ENCODE assay signal across 7 cellular contexts in the genomic region with DNA sequence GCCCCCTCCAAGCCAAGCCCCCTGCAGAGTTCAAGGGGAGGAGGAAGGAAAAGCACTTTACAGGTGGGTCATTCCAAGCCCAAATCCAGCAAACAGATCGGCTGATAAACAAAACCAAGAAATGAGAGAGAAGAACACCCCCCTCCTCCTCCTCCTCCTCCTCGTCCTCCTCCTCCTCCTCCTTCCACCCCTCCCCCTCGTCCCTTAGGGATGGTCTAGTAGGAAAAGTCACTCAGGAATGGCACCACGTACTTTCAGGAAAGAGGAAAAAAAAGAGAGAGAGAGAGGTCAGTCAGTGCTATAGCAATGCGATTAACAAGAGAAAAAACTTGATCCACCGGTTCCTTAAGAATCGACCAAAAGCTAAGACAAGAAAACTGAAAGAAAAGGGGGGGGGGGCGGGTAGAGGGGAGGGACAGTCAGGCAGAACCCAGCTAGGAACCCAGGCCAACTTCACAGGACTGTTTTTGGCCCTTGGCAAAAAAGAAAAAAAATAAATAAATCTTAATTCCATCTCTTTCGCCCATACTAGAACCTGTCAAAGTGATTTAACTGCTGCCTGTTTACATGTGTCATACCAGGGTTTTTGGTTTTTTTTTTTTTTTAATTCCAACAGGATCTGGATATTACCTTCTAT. TPM values are rescaled to one million over a fixed set of nuclear protein-coding genes. Genes with fewer than 3 reads are reported as not detected.
DNase-seq lines count a peak whose midpoint lies in the region; ATAC-seq, FAIRE-seq and TF ChIP-seq lines count a peak whose summit lies in the region.

No MANE protein-coding gene starts in this region.

- no peaks in the 10 kb centered on the region for H3K27me3 Mint-ChIP-seq in naive B cell

- 0 to 1% methylated on average over 5 to 9 of the region's 9 CpGs for WGBS in GM23248 (ENCODE audit: low coverage in 1 of 2, low lambda C conversion rate in 2 of 2, missing lambda C conversion rate in 2 of 2), 2 experiments

- no peaks in the 10 kb centered on the region for H4K20me1 ChIP-seq in GM23248 (ENCODE audit: insufficient read depth)
- no peaks in the 10 kb centered on the region for H4K20me1 ChIP-seq in endothelial cell of umbilical vein (replicated peaks; ENCODE audit: control insufficient read depth, extremely low read depth, insufficient read depth, low read length)

- intact Hi-C loops in endothelial cell of umbilical vein (cut with micrococcal nuclease), result loop anchor here (5.0 kb wide), 1 partner anchor 308 kb away; no protein-coding TSS in a partner anchor

- FAIRE-seq in endothelial cell of umbilical vein (lab: Jason Lieb, UNC), result no peak

- H3K9me2 ChIP-seq in GM23248 (ENCODE audit: insufficient read depth), result no peaks in the 10 kb centered on the region

- H3K9me3 ChIP-seq in GM23248 (ENCODE audit: low read depth) (no peaks in the 10 kb centered on the region), endothelial cell of umbilical vein (replicated peaks; ENCODE audit: control insufficient read depth, insufficient read depth, low read length) (no peaks in the 10 kb centered on the region)

- TF ChIP-seq CTCF in RWPE1 (conservative IDR thresholded peaks at IDR 0.05; ENCODE audit: low read depth) (no peak), endothelial cell of umbilical vein (IDR thresholded peaks at IDR 0.05; ENCODE audit: extremely low read depth in 1 of 2, insufficient read depth in 1 of 2, low read depth in 1 of 2, low read length in 2 of 2) (no peak)

- peak; percentile 53 for DNase-seq in GM23248
- peak; percentile 35 for DNase-seq in RWPE1 (ENCODE audit: low spot score)
- no peak for DNase-seq in endothelial cell of umbilical vein (ENCODE audit: low read depth, low spot score)
- no peak for DNase-seq in naive B cell
- DNase-seq in activated CD8-positive, alpha-beta memory T cell treated with anti-CD3 and anti-CD28 coated beads, Interleukin-2, amount 50 U/mL, for 4 hours, result no peak
- DNase-seq in NCI-H187 treated with DMSO at 0.1 percent for 48 hours (lab: John Stamatoyannopoulos, UW), result no peak

- no peaks in the 10 kb centered on the region for H3K36me3 Mint-ChIP-seq in naive B cell

- H2AFZ ChIP-seq in GM23248 (peak overlapping the region; percentile 97), endothelial cell of umbilical vein (ENCODE audit: low read depth, low read length) (peak overlapping the region; percentile 100)

- H3K9me3 Mint-ChIP-seq in naive B cell, result no peaks in the 10 kb centered on the region

- POLR2A ChIA-PET in RWPE1 (lab: Yijun Ruan, JAX; ENCODE audit: low non-redundant PET), result no interaction called here
- POLR2A ChIA-PET in endothelial cell of umbilical vein (lab: Charles Lee), result no interaction called here

- peaks cover 56% of the 10 kb centered on the region for H3K79me2 ChIP-seq in GM23248 (ENCODE audit: insufficient read depth)
- H3K79me2 ChIP-seq in endothelial cell of umbilical vein (ENCODE audit: control insufficient read depth, insufficient read depth, low read length), result no peaks in the 10 kb centered on the region

- no peak for TF ChIP-seq POLR2A in endothelial cell of umbilical vein (IDR thresholded peaks at IDR 0.05; ENCODE audit: low read depth, low read length)

- peaks cover 34 to 47% (median 44%) of the 10 kb centered on the region in 3 donors for H3K4me1 Mint-ChIP-seq in naive B cell

- H3K27me3 ChIP-seq in GM23248 (replicated peaks; ENCODE audit: insufficient read depth) (no peaks in the 10 kb centered on the region), endothelial cell of umbilical vein (ENCODE audit: control insufficient read depth in 2 of 2, insufficient read depth in 2 of 2, low read length in 2 of 2) (peaks cover 18 to 38% of the 10 kb centered on the region in 2 experiments)

- no peaks in the 10 kb centered on the region for H3K9me1 ChIP-seq in endothelial cell of umbilical vein (replicated peaks; ENCODE audit: control insufficient read depth, extremely low read depth, insufficient read depth, low read length)

- CTCF ChIA-PET in RWPE1 (lab: Yijun Ruan, JAX) (interaction anchor here (0.7 to 2.6 kb wide), 3 partner anchors 287 to 375 kb away, joined by 3 to 7 read pairs (median 3); no protein-coding TSS in a partner anchor), endothelial cell of umbilical vein (lab: Charles Lee) (interaction anchor here (1.2 to 4.8 kb wide), 6 partner anchors 18 to 464 kb away, joined by 3 to 56 read pairs (median 4); no protein-coding TSS in a partner anchor)

- peak overlapping the region; percentile 97 for H3K4me3 ChIP-seq in GM23248
- peak overlapping the region in 1 of 3 experiments; percentile 99 for H3K4me3 ChIP-seq in endothelial cell of umbilical vein (replicated peaks in 1 of 3; ENCODE audit: insufficient read depth in 1 of 3, low read depth in 1 of 3, low read length in 3 of 3)

- H3K27ac ChIP-seq in GM23248 (peak overlapping the region; percentile 82), RWPE1 (no peak overlapping the region), endothelial cell of umbilical vein (ENCODE audit: insufficient read depth, low read depth, low read length) (no peak overlapping the region)

- H3K27ac Mint-ChIP-seq in naive B cell, result peak overlapping the region; percentile 92 to 99 (median 96)

- BruUV-seq in endothelial cell of umbilical vein (replicated peaks; lab: Mats Ljungman, UMichigan), result no TSS peak

- in situ Hi-C loops in GM23248 (cut with MboI), result loop anchor here (5.0 to 10.0 kb wide), 2 partner anchors 376 to 463 kb away; no protein-coding TSS in a partner anchor

- dilution Hi-C loops in endothelial cell of umbilical vein (cut with MboI; ENCODE audit: extremely low pct_ligation_motif_present, low sequenced_read_pairs), result no loop called here

- ATAC-seq in naive B cell (ENCODE audit: low read depth in 2 of 2) (no peak), HG02938 (IDR thresholded peaks at IDR 0.05; ENCODE audit: unreplicated experiment) (no peak)

- H3K4me1 ChIP-seq in GM23248 (ENCODE audit: insufficient read depth), result peaks cover 43% of the 10 kb centered on the region
- peaks cover 7% of the 10 kb centered on the region for H3K4me1 ChIP-seq in endothelial cell of umbilical vein (ENCODE audit: control insufficient read depth, extremely low read depth, insufficient read depth, low read length)

- peak overlapping the region; percentile 99 for H3K4me2 ChIP-seq in GM23248 (ENCODE audit: unreplicated experiment)
- peak overlapping the region; percentile 100 for H3K4me2 ChIP-seq in endothelial cell of umbilical vein (ENCODE audit: insufficient read depth, low read length)

- H3K36me3 ChIP-seq in GM23248 (ENCODE audit: low read depth) (peaks cover 9% of the 10 kb centered on the region; the same call in 1 of the 2 replicates), endothelial cell of umbilical vein (ENCODE audit: control insufficient read depth in 2 of 2, extremely low read depth in 1 of 2, insufficient read depth in 2 of 2, low read length in 2 of 2) (no peaks in the 10 kb centered on the region)

- H3F3A ChIP-seq in GM23248 (ENCODE audit: insufficient read depth), result peaks cover 28% of the 10 kb centered on the region

- peak overlapping the region; percentile 86 for H3K9ac ChIP-seq in GM23248
- no peak overlapping the region for H3K9ac ChIP-seq in endothelial cell of umbilical vein (replicated peaks; ENCODE audit: extremely low read depth, insufficient read depth, low read length)

- H3K4me3 Mint-ChIP-seq in naive B cell, result peak overlapping the region; percentile 96 to 99 (median 97)

TF ChIP-seq in endothelial cell of umbilical vein, 7 proteins besides CTCF, POLR2A, EP300 and RAD21:
- TF ChIP-seq GATA2 (IDR thresholded peaks at IDR 0.05; ENCODE audit: insufficient read depth, insufficient read length, low read depth, low read length) (no peak), POLR2AphosphoS5 (IDR thresholded peaks at IDR 0.05; ENCODE audit: insufficient read depth, low read depth, low read length) (no peak), EZH2 (IDR thresholded peaks at IDR 0.05; ENCODE audit: borderline replicate concordance, low read depth, low read length, severe bottlenecking) (no peak), JUN (IDR thresholded peaks at IDR 0.05; ENCODE audit: borderline replicate concordance, insufficient read depth, insufficient read length, low read depth) (no peak), MYC (IDR thresholded peaks at IDR 0.05; ENCODE audit: low read depth, low read length) (no peak)

RNA-seq across cellular contexts. Expression of a gene that starts 1.0 kb away (rescaled TPM):
- 13.5 and 19.6 TPM in 2 replicates for total RNA-seq in GM23248 (2014; rRNA removed; shearing (Covaris generic))
- 1.6 and 3.4 TPM in 2 replicates for polyA plus RNA-seq in GM23248 (2016; fragmentation: Nextera tagmentation; extraction: Ambion mirVana)
- total RNA-seq in endothelial cell of umbilical vein, result 0.46 and 0.72 TPM in 2 replicates
- polyA plus RNA-seq in endothelial cell of umbilical vein, result 0.08 and 0.16 TPM in 2 replicates
- 0.09 and 0.17 TPM in 2 replicates for polyA plus RNA-seq in endothelial cell of umbilical vein (2011; cell fraction: cytosol; rRNA removed)
- polyA plus RNA-seq in endothelial cell of umbilical vein (2011; cell fraction: nucleus; rRNA removed), result 0.39 and 0.83 TPM in 2 replicates
- 0.04 and 0.24 TPM in 2 replicates for polyA plus RNA-seq in endothelial cell of umbilical vein (2012)
- polyA minus RNA-seq in endothelial cell of umbilical vein, result 0.63 and 1.4 TPM in 2 replicates
- 1.8 TPM for polyA minus RNA-seq in endothelial cell of umbilical vein (2011; cell fraction: cytosol; rRNA and poly(A)+ RNA removed)
- 0.96 and 2.5 TPM in 2 replicates for polyA minus RNA-seq in endothelial cell of umbilical vein (2011; cell fraction: nucleus; rRNA and poly(A)+ RNA removed)
- 1 to 10 TPM in 5 of 6 donors, under 1 TPM in 1; 0.59 to 6.8 (median 4.5) TPM for polyA plus RNA-seq in naive B cell (ENCODE audit: low read depth in 6 of 6)

Comparison
In these comparisons a context has a peak if more than half of its experiments do, and no peak if none do; other contexts are left out.
1. DNase-seq: peak in GM23248 (single experiment) and RWPE1 (single experiment); none in endothelial cell of umbilical vein (single experiment), naive B cell (single experiment), activated CD8-positive, alpha-beta memory T cell treated with anti-CD3 and anti-CD28 coated beads, Interleukin-2, amount 50 U/mL, for 4 hours (single experiment) and NCI-H187 treated with DMSO at 0.1 percent for 48 hours (single experiment).